In the genomic region with DNA sequence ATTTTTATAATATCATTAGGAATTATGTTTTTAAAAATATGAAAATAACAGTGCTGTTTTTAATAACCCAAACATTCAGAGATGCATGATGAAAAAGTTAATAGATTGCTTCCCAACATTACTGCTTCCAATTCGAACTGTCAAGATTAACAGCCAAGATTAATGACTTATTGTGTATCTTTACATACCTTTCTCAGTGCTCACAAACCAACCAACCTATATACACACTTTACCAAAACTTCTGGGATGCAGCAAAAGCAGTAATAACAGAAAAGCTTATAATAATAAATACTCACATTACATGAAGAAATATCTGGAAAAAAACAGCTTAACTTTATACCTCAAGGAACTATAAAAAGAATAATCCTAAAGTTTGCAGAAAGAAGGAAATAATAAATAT, we compare ENCODE assay signal across 30 cellular contexts.
"Had no signal": no experiment of that assay in that cellular context is flagged by ENCODE, and none has a peak within 500 bp of the region (broad histone marks: within the 10 kb centered on the region; RNA-seq: fewer than 3 reads in every experiment).

No MANE protein-coding gene starts in this region.

- DNase-seq: activated CD4-positive, alpha-beta memory T cell treated with anti-CD3 and anti-CD28 coated beads, Interleukin-2, amount 10 ng/mL, durations not matched to agents 7 days and 5 days; activated CD4-positive, alpha-beta T cell treated with anti-CD3 and anti-CD28 coated beads for 1 hour; activated CD4-positive, alpha-beta T cell treated with anti-CD3 and anti-CD28 coated beads for 4 hours; activated CD4-positive, alpha-beta T cell treated with anti-CD3 and anti-CD28 coated beads, Interleukin-2, amount 10 ng/mL, durations not matched to agents 7 days and 5 days; activated CD4-positive, alpha-beta T cell treated with anti-CD3 and anti-CD28 coated beads, Interleukin-2, amount 50 U/mL, for 4 hours; activated CD8-positive, alpha-beta memory T cell treated with anti-CD3 and anti-CD28 coated beads, Interleukin-2, amount 50 U/mL, for 48 hours; activated gamma-delta T cell; activated naive CD4-positive, alpha-beta T cell; activated naive CD4-positive, alpha-beta T cell treated with anti-CD3 and anti-CD28 coated beads, Interleukin-2, amount 10 ng/mL, durations not matched to agents 7 days and 5 days; activated naive CD8-positive, alpha-beta T cell treated with anti-CD3 and anti-CD28 coated beads, Interleukin-2, amount 10 ng/mL, durations not matched to agents 7 days and 5 days; activated T-cell treated with anti-CD3 and anti-CD28 coated beads for 4 hours; activated T-cell treated with anti-CD3 and anti-CD28 coated beads, Interleukin-2, amount 50 U/mL, for 24 hours; activated T-cell treated with anti-CD3 and anti-CD28 coated beads, Interleukin-2, amount 50 U/mL, for 72 hours; body of pancreas; caudate nucleus; colonic mucosa; effector CD8-positive, alpha-beta T cell; esophagus squamous epithelium; foreskin fibroblast; gastrocnemius medialis; glutamatergic neuron; heart left ventricle; hypothalamus; T-helper 17 cell; T1000 had no signal

- H3K27me3 ChIP-seq: ascending aorta, body of pancreas, colonic mucosa, esophagus squamous epithelium, gastrocnemius medialis, heart left ventricle had no signal

- H3K4me1 ChIP-seq: ascending aorta, body of pancreas, colonic mucosa, esophagus squamous epithelium, gastrocnemius medialis, heart left ventricle had no signal

- H3K36me3 ChIP-seq: ascending aorta, colonic mucosa, esophagus squamous epithelium, gastrocnemius medialis, heart left ventricle had no signal

- ATAC-seq: activated naive CD4-positive, alpha-beta T cell treated with anti-CD3 and anti-CD28 coated beads, Interleukin-2, amount 50 U/mL, for 72 hours; activated T-cell treated with anti-CD3 and anti-CD28 coated beads, Interleukin-2, amount 50 U/mL, for 72 hours; body of pancreas; gastrocnemius medialis; heart left ventricle; T-helper 17 cell; WTC11 had no signal

- H3K9me3 ChIP-seq: ascending aorta, body of pancreas, colonic mucosa, esophagus squamous epithelium, gastrocnemius medialis had no signal

- H3K4me3 ChIP-seq: ascending aorta, body of pancreas, colonic mucosa, esophagus squamous epithelium, gastrocnemius medialis, heart left ventricle had no signal

- H3K27ac ChIP-seq: ascending aorta, body of pancreas, colonic mucosa, epithelial cell of prostate, esophagus squamous epithelium, gastrocnemius medialis, heart left ventricle, VCaP had no signal
